8 cellular contexts compared by ENCODE assay signal in genomic region chr12:54324617-54325441, GRCh38. TPM values are rescaled to one million over a fixed set of nuclear protein-coding genes. Genes with fewer than 3 reads are reported as not detected.
DNase-seq lines count a peak whose midpoint lies in the region; ATAC-seq and TF ChIP-seq lines count a peak whose summit lies in the region.

Gene COPZ1, plus strand, starts transcription at chr12:54325131. Its CDS starts 33 bp downstream, at chr12:54325164.

- ATAC-seq in GM19351 (IDR thresholded peaks at IDR 0.05; ENCODE audit: unreplicated experiment) (peak; percentile 99), HG03521 (IDR thresholded peaks at IDR 0.05; ENCODE audit: unreplicated experiment) (peak; percentile 98)

- TF ChIP-seq CTCF in CD14-positive monocyte (IDR thresholded peaks at IDR 0.05), result peak; percentile 87

- H3K4me3 Mint-ChIP-seq in CD14-positive monocyte, result peak within 1 kb of the TSS; percentile 95 to 99
- peak within 1 kb of the TSS; percentile 95 for H3K4me3 Mint-ChIP-seq in activated CD4-positive, alpha-beta T cell treated with anti-CD3 and anti-CD28 coated beads, Interleukin-2, amount 10 ng/mL, durations not matched to agents 7 days and 5 days

- H3K27ac Mint-ChIP-seq in CD14-positive monocyte, result peak within 1 kb of the TSS; percentile 98 to 99 (median 99)
- H3K27ac Mint-ChIP-seq in activated CD4-positive, alpha-beta T cell treated with anti-CD3 and anti-CD28 coated beads, Interleukin-2, amount 10 ng/mL, durations not matched to agents 7 days and 5 days, result peak within 1 kb of the TSS; percentile 97

- H3K4me1 Mint-ChIP-seq in CD14-positive monocyte, result peaks cover 57% of the 10 kb centered on the region
- peaks cover 46% of the 10 kb centered on the region for H3K4me1 Mint-ChIP-seq in activated CD4-positive, alpha-beta T cell treated with anti-CD3 and anti-CD28 coated beads, Interleukin-2, amount 10 ng/mL, durations not matched to agents 7 days and 5 days

- DNase-seq in CD14-positive monocyte (ENCODE audit: low spot score) (peak; percentile 96), NCI-H69 (lab: John Stamatoyannopoulos, UW) (peak; percentile 100), dedifferentiated amniotic fluid mesenchymal stem cell (ENCODE audit: extremely low spot score) (peak; percentile 100), left kidney (ENCODE audit: low read depth, low spot score) (peak; percentile 100)
- DNase-seq in activated CD4-positive, alpha-beta T cell treated with anti-CD3 and anti-CD28 coated beads, Interleukin-2, amount 10 ng/mL, durations not matched to agents 7 days and 5 days, result peak; percentile 97
- DNase-seq in stimulated activated CD4-positive, alpha-beta T cell treated with anti-CD3 and anti-CD28 coated beads, Interleukin-2, amount 100 ng/mL, for 24 hours, result peak; percentile 88 to 91

- CTCF ChIA-PET in activated CD4-positive, alpha-beta T cell treated with anti-CD3 and anti-CD28 coated beads, Interleukin-2, amount 10 ng/mL, durations not matched to agents 7 days and 5 days (lab: Charles Lee), result interaction anchor here (0.5 to 2.3 kb wide), 31 partner anchors 9 to 194 kb away, joined by 3 to 22 read pairs (median 4); partner anchors contain the start of genes CBX5, HNRNPA1 and NCKAP1L

- H3K27me3 Mint-ChIP-seq in CD14-positive monocyte (ENCODE audit: low read depth in 3 of 3), result no peaks in the 10 kb centered on the region
- H3K27me3 Mint-ChIP-seq in activated CD4-positive, alpha-beta T cell treated with anti-CD3 and anti-CD28 coated beads, Interleukin-2, amount 10 ng/mL, durations not matched to agents 7 days and 5 days, result no peaks in the 10 kb centered on the region

- POLR2A ChIA-PET in activated CD4-positive, alpha-beta T cell treated with anti-CD3 and anti-CD28 coated beads, Interleukin-2, amount 10 ng/mL, durations not matched to agents 7 days and 5 days (lab: Charles Lee), result interaction anchor here (0.9 kb wide), 1 partner anchor 44 kb away, joined by 3 read pairs; no protein-coding TSS in a partner anchor

- intact Hi-C loops in CD14-positive monocyte (cut with micrococcal nuclease), result loop anchor here (5.0 to 10.0 kb wide), 2 partner anchors 42 to 50 kb away; no protein-coding TSS in a partner anchor

- H3K9me3 Mint-ChIP-seq in CD14-positive monocyte, result no peaks in the 10 kb centered on the region
- H3K9me3 Mint-ChIP-seq in activated CD4-positive, alpha-beta T cell treated with anti-CD3 and anti-CD28 coated beads, Interleukin-2, amount 10 ng/mL, durations not matched to agents 7 days and 5 days, result no peaks in the 10 kb centered on the region

- peaks cover 0 to 4% of the 10 kb centered on the region in 2 donors for H3K36me3 Mint-ChIP-seq in CD14-positive monocyte
- peaks cover 16% of the 10 kb centered on the region for H3K36me3 Mint-ChIP-seq in activated CD4-positive, alpha-beta T cell treated with anti-CD3 and anti-CD28 coated beads, Interleukin-2, amount 10 ng/mL, durations not matched to agents 7 days and 5 days (ENCODE audit: low read depth)

RNA-seq across cellular contexts. Expression of gene COPZ1, which starts in this region (rescaled TPM):
- polyA plus RNA-seq in CD14-positive monocyte, result 100 to 1,000 TPM; 176 to 190 TPM
- 100 to 1,000 TPM; 113 to 124 TPM for total RNA-seq in activated CD4-positive, alpha-beta T cell treated with anti-CD3 and anti-CD28 coated beads, Interleukin-2, amount 10 ng/mL, durations not matched to agents 7 days and 5 days

Comparison
In these comparisons a context has a peak if more than half of its experiments do, and no peak if none do; other contexts are left out.
1. Peak in every context shown above with its lines: DNase-seq and ATAC-seq.